8 cellular contexts compared by ENCODE assay signal in genomic region chr11:8911040-8911823, GRCh38. TPM values are rescaled to one million over a fixed set of nuclear protein-coding genes. Genes with fewer than 3 reads are reported as not detected.
DNase-seq lines count a peak whose midpoint lies in the region; ATAC-seq and TF ChIP-seq lines count a peak whose summit lies in the region.

A gene with protein sequence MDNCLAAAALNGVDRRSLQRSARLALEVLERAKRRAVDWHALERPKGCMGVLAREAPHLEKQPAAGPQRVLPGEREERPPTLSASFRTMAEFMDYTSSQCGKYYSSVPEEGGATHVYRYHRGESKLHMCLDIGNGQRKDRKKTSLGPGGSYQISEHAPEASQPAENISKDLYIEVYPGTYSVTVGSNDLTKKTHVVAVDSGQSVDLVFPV (plus strand): TSS chr11:8911189. CDS start chr11:8911450, 261 bp downstream.

- TF ChIP-seq CTCF in VCaP (conservative IDR thresholded peaks at IDR 0.05) = no peak

- H3K9me3 ChIP-seq in iPS-18a (ENCODE audit: control insufficient read depth, low read depth, low read length) (no peaks in the 10 kb centered on the region), skeletal muscle satellite cell (replicated peaks; ENCODE audit: low read length) (no peaks in the 10 kb centered on the region)

- H3K4me1 ChIP-seq in iPS-18a (ENCODE audit: control insufficient read depth, low read depth, low read length) (peaks cover 13% of the 10 kb centered on the region), skeletal muscle satellite cell (ENCODE audit: control insufficient read depth, insufficient read depth, low read length) (peaks cover 40% of the 10 kb centered on the region)

- in situ Hi-C loops in T47D (cut with HindIII; ENCODE audit: low pct_unique_long_range_greater_than_20kb, low sequenced_read_pairs) = no loop called here

- H3K27me3 ChIP-seq in iPS-18a (ENCODE audit: control insufficient read depth, insufficient read depth, low read length) (peaks cover 26% of the 10 kb centered on the region), skeletal muscle satellite cell (ENCODE audit: control insufficient read depth, insufficient read depth, low read length) (no peaks in the 10 kb centered on the region)

- H3K36me3 ChIP-seq in iPS-18a (ENCODE audit: control insufficient read depth, low read depth, low read length) (peaks cover 5% of the 10 kb centered on the region), skeletal muscle satellite cell (ENCODE audit: insufficient read depth, low read length) (peaks cover 5% of the 10 kb centered on the region)

- H3K4me3 ChIP-seq in iPS-18a (ENCODE audit: low read length) (peak within 1 kb of the TSS; percentile 90), skeletal muscle satellite cell (ENCODE audit: low read length) (peak within 1 kb of the TSS; percentile 93)

- peak within 1 kb of the TSS; percentile 90 for H3K4me2 ChIP-seq in skeletal muscle satellite cell (ENCODE audit: low read length)

- H3K9ac ChIP-seq in iPS-18a (ENCODE audit: low read length) (peak within 1 kb of the TSS; percentile 84), skeletal muscle satellite cell (ENCODE audit: low read depth, low read length) (peak within 1 kb of the TSS; percentile 95)

- ATAC-seq in GM18861 (IDR thresholded peaks at IDR 0.05; ENCODE audit: unreplicated experiment) (peak; percentile 64), HG03103 (IDR thresholded peaks at IDR 0.05; ENCODE audit: low read depth, unreplicated experiment) (peak; percentile 68)

- peak within 1 kb of the TSS; percentile 76 for H3K27ac ChIP-seq in VCaP
- peak within 1 kb of the TSS; percentile 52 for H3K27ac ChIP-seq in iPS-18a (ENCODE audit: low read length)

- DNase-seq in A172 (ENCODE audit: low spot score) = peak; percentile 89
- peak; percentile 97 for DNase-seq in NCI-H2196 (lab: John Stamatoyannopoulos, UW; ENCODE audit: unreplicated experiment)
- DNase-seq in T47D (ENCODE audit: low read depth in 1 of 2, low spot score in 1 of 2) = peak; percentile 87 to 90

RNA-seq across cellular contexts. Expression of the gene that starts here (rescaled TPM):
- total RNA-seq in A172 (2014; rRNA removed; shearing (Covaris generic)) = 126 and 130 TPM in 2 replicates
- total RNA-seq in skeletal muscle satellite cell (2012; rRNA removed) = 28.4 and 32.5 TPM in 2 replicates

Comparison
In these comparisons a context has a peak if more than half of its experiments do, and no peak if none do; other contexts are left out.
1. Peak in every context shown above with its lines: DNase-seq, ATAC-seq, H3K4me3 ChIP-seq and H3K27ac ChIP-seq.